In genomic region chr10:29807407-29807806, GRCh38 we compare ENCODE assay signal across 19 cellular contexts.
DNase-seq lines count a peak whose midpoint lies in the region; ATAC-seq and TF ChIP-seq lines count a peak whose summit lies in the region.
"Had no signal": no experiment of that assay in that cellular context is flagged by ENCODE, and none has a peak within 500 bp of the region (broad histone marks: within the 10 kb centered on the region; RNA-seq: fewer than 3 reads in every experiment).

No MANE protein-coding gene starts in this region.

- no peak overlapping the region for H2AFZ ChIP-seq in trophoblast cell (ENCODE audit: insufficient read depth, low read length, poor library complexity)

- H3K4me3 Mint-ChIP-seq in activated CD4-positive, alpha-beta T cell treated with anti-CD3 and anti-CD28 coated beads for 36 hours, result no peak overlapping the region
- H3K4me3 Mint-ChIP-seq in endothelial cell (ENCODE audit: unreplicated experiment), result no peak overlapping the region
- H3K4me3 Mint-ChIP-seq: activated CD4-positive, alpha-beta T cell treated with anti-CD3 and anti-CD28 coated beads, Interleukin-2, amount 10 ng/mL, durations not matched to agents 24 days and 14 days; CD14-positive monocyte had no signal

- no peaks in the 10 kb centered on the region for H3K79me2 ChIP-seq in trophoblast cell (ENCODE audit: control insufficient read depth, insufficient read depth, low read length, poor library complexity)

- H3K4me1 ChIP-seq in trophoblast cell (ENCODE audit: control insufficient read depth in 1 of 2, insufficient read depth in 2 of 2, low read length in 2 of 2) (peaks cover 3 to 5% of the 10 kb centered on the region in 2 experiments), heart left ventricle (peaks cover 0 to 40% (median 20%) of the 10 kb centered on the region in 12 donors)

- H3K27ac ChIP-seq in epithelial cell of prostate, result peak overlapping the region; percentile 82
- H3K27ac ChIP-seq in trophoblast cell (ENCODE audit: low read depth, low read length), result no peak overlapping the region
- peak overlapping the region in 1 of 12 donors; percentile 90 for H3K27ac ChIP-seq in heart left ventricle
- H3K27ac ChIP-seq: SJSA1 had no signal

- POLR2A ChIA-PET in activated CD4-positive, alpha-beta T cell treated with anti-CD3 and anti-CD28 coated beads for 36 hours (lab: Charles Lee), result no interaction called here

- no peak overlapping the region for H2BK5ac ChIP-seq in trophoblast cell (ENCODE audit: low read depth, low read length, poor library complexity)

- H3K4me2 ChIP-seq in trophoblast cell (ENCODE audit: low read length), result no peak overlapping the region

- no peak overlapping the region for H3K27ac Mint-ChIP-seq in activated CD4-positive, alpha-beta T cell treated with anti-CD3 and anti-CD28 coated beads for 36 hours
- no peak overlapping the region for H3K27ac Mint-ChIP-seq in endothelial cell (ENCODE audit: unreplicated experiment)
- H3K27ac Mint-ChIP-seq: activated CD4-positive, alpha-beta T cell treated with anti-CD3 and anti-CD28 coated beads, Interleukin-2, amount 10 ng/mL, durations not matched to agents 24 days and 14 days; activated T-helper 2 cell treated with anti-CD3 and anti-CD28 coated beads, Interferon-gamma antibody, Interleukin-2, Interleukin-4, amounts not matched to agents 10 μg/mL and 5 μg/mL and 100 μg/mL, durations not matched to agents 14 hours and 24 hours and 36 hours had no signal

- intact Hi-C loops in activated CD4-positive, alpha-beta T cell treated with anti-CD3 and anti-CD28 coated beads for 36 hours (cut with DNase I, micrococcal nuclease), result no loop called here
- intact Hi-C loops in heart left ventricle (cut with DNase I), result loop anchor here in 1 of 10 donors (5.0 kb wide), 1 partner anchor 35 kb away; no protein-coding TSS in a partner anchor

- no peak overlapping the region for H4K91ac ChIP-seq in trophoblast cell (ENCODE audit: low read depth, low read length)

- H3K36me3 ChIP-seq in trophoblast cell (ENCODE audit: control insufficient read depth in 1 of 2, insufficient read depth in 2 of 2, low read length in 2 of 2) (no peaks in the 10 kb centered on the region), heart left ventricle (no peaks in the 10 kb centered on the region)
- H3K36me3 ChIP-seq: prostate gland, SJSA1, thoracic aorta had no signal

- H3K27me3 Mint-ChIP-seq in activated CD4-positive, alpha-beta T cell treated with anti-CD3 and anti-CD28 coated beads for 36 hours, result peaks cover 22% of the 10 kb centered on the region
- no peaks in the 10 kb centered on the region for H3K27me3 Mint-ChIP-seq in endothelial cell (ENCODE audit: unreplicated experiment)

- DNase-seq in AG10803 (ENCODE audit: low read depth) (peak; percentile 74), NCI-H460 (ENCODE audit: extremely low read depth, low read depth) (peak; percentile 85), epithelial cell of prostate (ENCODE audit: low read depth, low spot score) (peak; percentile 96), trophoblast cell (peak; percentile 16 to 66), heart left ventricle (no peak), endothelial cell (ENCODE audit: low spot score) (no peak)
- no peak for DNase-seq in activated CD4-positive, alpha-beta T cell treated with anti-CD3 and anti-CD28 coated beads for 36 hours
- DNase-seq: activated CD4-positive, alpha-beta T cell treated with anti-CD3 and anti-CD28 coated beads, Interleukin-2, amount 10 ng/mL, durations not matched to agents 24 days and 14 days; central memory CD4-positive, alpha-beta T cell; HCEC 1CT; head of caudate nucleus; Kasumi-1; NCI-H2227 treated with DMSO at 0.1 percent for 48 hours had no signal

- CTCF ChIA-PET in activated CD4-positive, alpha-beta T cell treated with anti-CD3 and anti-CD28 coated beads for 36 hours (lab: Charles Lee), result no interaction called here

- H4K8ac ChIP-seq in trophoblast cell (ENCODE audit: low read depth, low read length), result no peak overlapping the region

- H3K36me3 Mint-ChIP-seq in activated CD4-positive, alpha-beta T cell treated with anti-CD3 and anti-CD28 coated beads for 36 hours (ENCODE audit: low read depth), result peaks cover 12% of the 10 kb centered on the region
- no peaks in the 10 kb centered on the region for H3K36me3 Mint-ChIP-seq in endothelial cell (ENCODE audit: low read depth, unreplicated experiment)
- H3K36me3 Mint-ChIP-seq: CD14-positive monocyte had no signal

- no peaks in the 10 kb centered on the region for H3K79me1 ChIP-seq in trophoblast cell (ENCODE audit: low read length)

- no peak overlapping the region for H3K4ac ChIP-seq in trophoblast cell (ENCODE audit: low read depth, low read length)

- TF ChIP-seq CTCF in AG10803 (conservative IDR thresholded peaks at IDR 0.05; ENCODE audit: low read length) (no peak), heart left ventricle (IDR thresholded peaks at IDR 0.05) (no peak), endothelial cell (IDR thresholded peaks at IDR 0.05; ENCODE audit: unreplicated experiment) (no peak)

- no peak overlapping the region for H3K14ac ChIP-seq in trophoblast cell (ENCODE audit: low read length)

- H3K27me3 ChIP-seq in trophoblast cell (ENCODE audit: insufficient read depth, low read length) (no peaks in the 10 kb centered on the region), heart left ventricle (no peaks in the 10 kb centered on the region)
- H3K27me3 ChIP-seq: SJSA1 had no signal

- H3K9me3 ChIP-seq in trophoblast cell (ENCODE audit: insufficient read depth, low read depth, low read length), result peaks cover 5% of the 10 kb centered on the region
- H3K9me3 ChIP-seq in heart left ventricle, result no peaks in the 10 kb centered on the region
- H3K9me3 ChIP-seq: prostate gland, SJSA1, thoracic aorta had no signal

- no peak for TF ChIP-seq POLR2A in heart left ventricle (IDR thresholded peaks at IDR 0.05)

- no peak overlapping the region for H2AK5ac ChIP-seq in trophoblast cell (ENCODE audit: low read length)

- H3K18ac ChIP-seq in trophoblast cell (ENCODE audit: low read length), result no peak overlapping the region

- WGBS in trophoblast cell (ENCODE audit: extremely low coverage, insufficient coverage, insufficient read length), result no CpG with 5 or more reads among the region's 2 CpGs
- WGBS in heart left ventricle, 4 donors, result 67 to 79% (median 74%) methylated on average over 2 of the region's 2 CpGs

- H3K9ac ChIP-seq in trophoblast cell (ENCODE audit: low read length), result no peak overlapping the region

- ATAC-seq in activated CD4-positive, alpha-beta T cell treated with anti-CD3 and anti-CD28 coated beads for 36 hours, result no peak
- ATAC-seq in heart left ventricle (no peak), GM21447 (IDR thresholded peaks at IDR 0.05; ENCODE audit: unreplicated experiment) (no peak)

- peaks cover 44% of the 10 kb centered on the region for H3K4me1 Mint-ChIP-seq in activated CD4-positive, alpha-beta T cell treated with anti-CD3 and anti-CD28 coated beads for 36 hours
- peaks cover 27% of the 10 kb centered on the region for H3K4me1 Mint-ChIP-seq in endothelial cell (ENCODE audit: unreplicated experiment)

- no peak overlapping the region for H3K23ac ChIP-seq in trophoblast cell (ENCODE audit: low read length)

- no peak overlapping the region for H2BK120ac ChIP-seq in trophoblast cell (ENCODE audit: insufficient read depth, low read length, poor library complexity)

- peaks cover 9% of the 10 kb centered on the region for H3K9me3 Mint-ChIP-seq in activated CD4-positive, alpha-beta T cell treated with anti-CD3 and anti-CD28 coated beads for 36 hours (ENCODE audit: low read depth)
- H3K9me3 Mint-ChIP-seq in endothelial cell (ENCODE audit: unreplicated experiment), result no peaks in the 10 kb centered on the region

- H3K4me3 ChIP-seq in AG10803 (ENCODE audit: low read length) (no peak overlapping the region), trophoblast cell (ENCODE audit: low read depth, low read length) (no peak overlapping the region), heart left ventricle (no peak overlapping the region)
- H3K4me3 ChIP-seq: prostate gland, SJSA1, thoracic aorta had no signal

- H4K12ac ChIP-seq in trophoblast cell (ENCODE audit: low read depth, low read length), result no peak overlapping the region

- no peak overlapping the region for H2BK12ac ChIP-seq in trophoblast cell (ENCODE audit: low read length)

Comparison
In these comparisons a context has a peak if more than half of its experiments do, and no peak if none do; other contexts are left out.
1. DNase-seq: peak in AG10803 (single experiment), NCI-H460 (single experiment), epithelial cell of prostate (single experiment) and trophoblast cell (2 of 2); none in activated CD4-positive, alpha-beta T cell treated with anti-CD3 and anti-CD28 coated beads for 36 hours (single experiment), heart left ventricle (0 of 5) and endothelial cell (single experiment).